1 cellular context compared by ENCODE assay signal in the genomic region with DNA sequence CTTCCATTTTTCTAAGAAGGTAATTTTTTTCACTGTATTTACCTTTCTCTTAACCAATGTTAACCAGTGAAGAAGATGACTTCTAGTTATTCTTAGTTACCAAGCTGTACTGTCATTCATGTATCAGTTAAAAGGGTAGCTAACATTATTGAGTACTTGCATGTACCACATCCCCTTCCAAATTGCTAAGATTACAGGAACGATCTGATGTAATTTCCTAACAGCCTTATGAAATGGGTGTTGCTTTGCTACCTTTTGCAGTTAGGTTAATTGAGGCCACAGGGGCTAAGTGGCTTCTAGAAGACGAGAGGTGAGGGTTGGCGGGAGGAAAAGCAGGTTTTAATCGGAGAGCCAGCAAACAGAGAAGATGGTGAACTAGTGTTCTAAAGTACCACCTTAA.
TF ChIP-seq lines count a peak whose summit lies in the region.

No MANE protein-coding gene starts in this region.

TF ChIP-seq in HepG2, 621 proteins besides CTCF, POLR2A, EP300 and RAD21:
- TF ChIP-seq TMF1 (CRISPR knock-in tag; IDR thresholded peaks at IDR 0.05; ENCODE audit: low read depth) (no peak), SP4 (CRISPR knock-in tag; IDR thresholded peaks at IDR 0.05) (no peak), KMT2A (CRISPR knock-in tag; IDR thresholded peaks at IDR 0.05) (no peak), KLF6 (CRISPR knock-in tag; IDR thresholded peaks at IDR 0.05) (no peak), FOXJ3 (CRISPR knock-in tag; IDR thresholded peaks at IDR 0.05; ENCODE audit: borderline replicate concordance) (no peak), MAFG (CRISPR knock-in tag; IDR thresholded peaks at IDR 0.05) (no peak), FLYWCH1 (CRISPR knock-in tag; IDR thresholded peaks at IDR 0.05) (no peak), MYC (CRISPR knock-in tag; IDR thresholded peaks at IDR 0.05; ENCODE audit: borderline replicate concordance) (no peak), MEF2D (CRISPR knock-in tag; IDR thresholded peaks at IDR 0.05) (no peak), TP53 (CRISPR knock-in tag; conservative IDR thresholded peaks at IDR 0.05) (no peak), SIX4 (CRISPR knock-in tag; IDR thresholded peaks at IDR 0.05) (no peak), PAX8 (CRISPR knock-in tag; IDR thresholded peaks at IDR 0.05; ENCODE audit: borderline replicate concordance) (no peak), ATF7-NPFF (CRISPR knock-in tag; IDR thresholded peaks at IDR 0.05; ENCODE audit: low read depth) (no peak), ATF1 (CRISPR knock-in tag; IDR thresholded peaks at IDR 0.05) (0 out of 2 replicates have a peak, but pooled peaks have one; percentile 17)
- TF ChIP-seq, protein P1, sequence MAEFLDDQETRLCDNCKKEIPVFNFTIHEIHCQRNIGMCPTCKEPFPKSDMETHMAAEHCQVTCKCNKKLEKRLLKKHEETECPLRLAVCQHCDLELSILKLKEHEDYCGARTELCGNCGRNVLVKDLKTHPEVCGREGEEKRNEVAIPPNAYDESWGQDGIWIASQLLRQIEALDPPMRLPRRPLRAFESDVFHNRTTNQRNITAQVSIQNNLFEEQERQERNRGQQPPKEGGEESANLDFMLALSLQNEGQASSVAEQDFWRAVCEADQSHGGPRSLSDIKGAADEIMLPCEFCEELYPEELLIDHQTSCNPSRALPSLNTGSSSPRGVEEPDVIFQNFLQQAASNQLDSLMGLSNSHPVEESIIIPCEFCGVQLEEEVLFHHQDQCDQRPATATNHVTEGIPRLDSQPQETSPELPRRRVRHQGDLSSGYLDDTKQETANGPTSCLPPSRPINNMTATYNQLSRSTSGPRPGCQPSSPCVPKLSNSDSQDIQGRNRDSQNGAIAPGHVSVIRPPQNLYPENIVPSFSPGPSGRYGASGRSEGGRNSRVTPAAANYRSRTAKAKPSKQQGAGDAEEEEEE (CRISPR knock-in tag; IDR thresholded peaks at IDR 0.05; ENCODE audit: borderline replicate concordance) = no peak
- TF ChIP-seq, protein P2, sequence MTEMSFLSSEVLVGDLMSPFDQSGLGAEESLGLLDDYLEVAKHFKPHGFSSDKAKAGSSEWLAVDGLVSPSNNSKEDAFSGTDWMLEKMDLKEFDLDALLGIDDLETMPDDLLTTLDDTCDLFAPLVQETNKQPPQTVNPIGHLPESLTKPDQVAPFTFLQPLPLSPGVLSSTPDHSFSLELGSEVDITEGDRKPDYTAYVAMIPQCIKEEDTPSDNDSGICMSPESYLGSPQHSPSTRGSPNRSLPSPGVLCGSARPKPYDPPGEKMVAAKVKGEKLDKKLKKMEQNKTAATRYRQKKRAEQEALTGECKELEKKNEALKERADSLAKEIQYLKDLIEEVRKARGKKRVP (CRISPR knock-in tag; IDR thresholded peaks at IDR 0.05) = peak in 1 of 2 experiments; percentile 95; a peak in 2 of 4 replicates
- TF ChIP-seq, protein P3, sequence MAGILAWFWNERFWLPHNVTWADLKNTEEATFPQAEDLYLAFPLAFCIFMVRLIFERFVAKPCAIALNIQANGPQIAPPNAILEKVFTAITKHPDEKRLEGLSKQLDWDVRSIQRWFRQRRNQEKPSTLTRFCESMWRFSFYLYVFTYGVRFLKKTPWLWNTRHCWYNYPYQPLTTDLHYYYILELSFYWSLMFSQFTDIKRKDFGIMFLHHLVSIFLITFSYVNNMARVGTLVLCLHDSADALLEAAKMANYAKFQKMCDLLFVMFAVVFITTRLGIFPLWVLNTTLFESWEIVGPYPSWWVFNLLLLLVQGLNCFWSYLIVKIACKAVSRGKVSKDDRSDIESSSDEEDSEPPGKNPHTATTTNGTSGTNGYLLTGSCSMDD (CRISPR knock-in tag; IDR thresholded peaks at IDR 0.05) = no peak
